ENCODE assay signal across 34 cellular contexts in the genomic region with DNA sequence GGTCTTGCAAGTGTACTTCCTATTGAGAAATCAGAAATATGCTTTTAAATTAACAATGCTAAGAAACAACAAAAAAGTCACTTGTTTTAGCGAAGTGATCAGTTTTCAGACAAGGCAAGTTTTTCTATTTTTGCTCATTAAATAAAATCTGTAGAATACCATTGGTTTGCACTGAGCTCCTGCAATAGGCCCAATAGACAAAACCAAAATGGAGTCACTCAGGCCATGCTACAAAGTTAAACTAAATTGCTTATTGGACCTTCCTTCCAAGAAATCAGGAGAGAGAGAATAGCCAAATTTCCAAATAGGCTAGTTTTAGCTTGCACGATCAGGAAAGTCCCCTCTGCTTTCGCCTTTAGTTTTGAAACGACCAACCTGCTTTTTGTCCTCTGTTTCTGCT.
"Had no signal": no experiment of that assay in that cellular context is flagged by ENCODE, and none has a peak within 500 bp of the region (broad histone marks: within the 10 kb centered on the region; RNA-seq: fewer than 3 reads in every experiment).

No MANE protein-coding gene starts in this region.

- H3K4me3 ChIP-seq: MG63 had no signal

- H3K27me3 ChIP-seq: MG63 had no signal

- H3K9me3 ChIP-seq: MG63 had no signal

- H3K36me3 ChIP-seq: MG63 had no signal

- H3K27ac ChIP-seq: KMS-11 had no signal

- H3K9ac ChIP-seq: KMS-11 had no signal

- DNase-seq: Karpas-422, Kasumi-1, MG63, MM.1S, MV-4-11, NCI-H1048, NCI-H1092, NCI-H1105, NCI-H1105 treated with DMSO at 0.1 percent for 48 hours, NCI-H1417, NCI-H1417 treated with DMSO at 0.1 percent for 48 hours, NCI-H1436, NCI-H1436 treated with DMSO at 0.1 percent for 48 hours, NCI-H146, NCI-H1694, NCI-H1694 treated with DMSO at 0.1 percent for 48 hours, NCI-H187, NCI-H187 treated with DMSO at 0.1 percent for 48 hours, NCI-H1930, NCI-H2029, NCI-H2029 treated with DMSO at 0.1 percent for 48 hours, NCI-H2081, NCI-H2081 treated with DMSO at 0.1 percent for 48 hours, NCI-H2107, NCI-H2171, NCI-H2171 treated with DMSO at 0.1 percent for 48 hours, NCI-H2227 treated with DMSO at 0.1 percent for 48 hours, NCI-H226, NCI-H345, NCI-H446, NCI-H446 treated with DMSO at 0.1 percent for 48 hours, NCI-H510A, NCI-H510A treated with DMSO at 0.1 percent for 48 hours had no signal

- H3K4me2 ChIP-seq: KMS-11 had no signal
